8 cellular contexts compared by ENCODE assay signal in the genomic region with DNA sequence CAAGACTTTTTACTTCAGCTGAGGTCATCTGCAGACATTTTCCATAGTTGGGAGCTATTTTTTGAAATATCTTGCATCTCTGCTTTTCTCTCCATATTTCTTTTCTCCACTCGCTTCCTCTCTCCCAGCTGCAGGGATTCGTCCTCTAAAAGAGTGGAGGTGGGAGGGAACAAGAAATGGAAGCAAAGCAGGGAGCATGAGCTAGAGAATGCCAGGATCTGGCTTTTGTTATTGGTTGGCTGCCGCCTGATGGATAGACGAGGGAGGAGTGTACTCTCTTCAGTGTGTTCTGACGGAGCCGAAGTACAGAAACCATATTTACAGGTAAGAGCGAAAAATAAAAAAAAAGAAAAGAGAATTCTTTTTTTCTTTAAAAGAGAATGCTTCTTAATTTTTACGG. TPM values are rescaled to one million over a fixed set of nuclear protein-coding genes. Genes with fewer than 3 reads are reported as not detected.
DNase-seq lines count a peak whose midpoint lies in the region; ATAC-seq and TF ChIP-seq lines count a peak whose summit lies in the region.

CSRNP3 (plus strand) TSS at position 282 of the 400 bp plus-strand sequence. CDS start 125,368 bp downstream, outside the sequence.

- H3K27me3 Mint-ChIP-seq in activated naive CD8-positive, alpha-beta T cell treated with anti-CD3 and anti-CD28 coated beads for 36 hours = peaks cover 4% of the 10 kb centered on the region

- H3K4me1 Mint-ChIP-seq in activated naive CD8-positive, alpha-beta T cell treated with anti-CD3 and anti-CD28 coated beads for 36 hours = no peaks in the 10 kb centered on the region

- no peaks in the 10 kb centered on the region for H3K9me3 Mint-ChIP-seq in activated naive CD8-positive, alpha-beta T cell treated with anti-CD3 and anti-CD28 coated beads for 36 hours

- no peaks in the 10 kb centered on the region for H3K36me3 Mint-ChIP-seq in activated naive CD8-positive, alpha-beta T cell treated with anti-CD3 and anti-CD28 coated beads for 36 hours

- DNase-seq in GM03348 (ENCODE audit: low spot score) (peak; percentile 79), NCI-H524 (lab: John Stamatoyannopoulos, UW) (peak; percentile 90 to 95), dermis microvascular lymphatic vessel endothelial cell (ENCODE audit: low read depth in 2 of 2) (peak; percentile 5 to 35), left colon (peak; percentile 41 to 79), suprapubic skin (ENCODE audit: low spot score in 2 of 2) (no peak)
- DNase-seq in activated naive CD8-positive, alpha-beta T cell treated with anti-CD3 and anti-CD28 coated beads for 36 hours = no peak

- no peak within 1 kb of the TSS for H3K4me3 Mint-ChIP-seq in activated naive CD8-positive, alpha-beta T cell treated with anti-CD3 and anti-CD28 coated beads for 36 hours

- 5% methylated on average over 8 of the region's 8 CpGs for WGBS in suprapubic skin

- TF ChIP-seq POLR2A in suprapubic skin (IDR thresholded peaks at IDR 0.05) = no peak

- H3K27ac Mint-ChIP-seq in activated naive CD8-positive, alpha-beta T cell treated with anti-CD3 and anti-CD28 coated beads for 36 hours = no peak within 1 kb of the TSS

- H3K27ac ChIP-seq in suprapubic skin = no peak within 1 kb of the TSS

- peaks cover 11% of the 10 kb centered on the region for H3K4me1 ChIP-seq in suprapubic skin

- no peak for TF ChIP-seq CTCF in suprapubic skin (IDR thresholded peaks at IDR 0.05)

- ATAC-seq in left colon (peak; percentile 100), GM18858 (IDR thresholded peaks at IDR 0.05; ENCODE audit: unreplicated experiment) (no peak), GM21423 (IDR thresholded peaks at IDR 0.05; ENCODE audit: unreplicated experiment) (no peak)

- peak within 1 kb of the TSS; percentile 51 for H3K4me3 ChIP-seq in suprapubic skin

- intact Hi-C loops in left colon (cut with DNase I, micrococcal nuclease) = no loop called here

- no peaks in the 10 kb centered on the region for H3K9me3 ChIP-seq in suprapubic skin

- H3K36me3 ChIP-seq in suprapubic skin = no peaks in the 10 kb centered on the region

- H3K27me3 ChIP-seq in suprapubic skin = no peaks in the 10 kb centered on the region

- TF ChIP-seq EP300 in suprapubic skin (IDR thresholded peaks at IDR 0.05) = no peak

RNA-seq across cellular contexts. Expression of gene CSRNP3, which starts in this region (rescaled TPM):
- 0.13 and 0.38 TPM in 2 replicates for total RNA-seq in dermis microvascular lymphatic vessel endothelial cell
- 1 to 10 TPM; 2.7 to 2.8 TPM for total RNA-seq in left colon
- 1 to 10 TPM; 1.3 to 7.2 (median 4.3) TPM for total RNA-seq in suprapubic skin
- total RNA-seq in activated naive CD8-positive, alpha-beta T cell treated with anti-CD3 and anti-CD28 coated beads for 36 hours = not detected

Comparison
In these comparisons a context has a peak if more than half of its experiments do, and no peak if none do; other contexts are left out.
1. Peak in DNase-seq in dermis microvascular lymphatic vessel endothelial cell; RNA of the gene not detected or under 1 TPM.
2. DNase-seq: peak in GM03348 (single experiment), NCI-H524 (2 of 2) and left colon (2 of 2); none in suprapubic skin (0 of 2) and activated naive CD8-positive, alpha-beta T cell treated with anti-CD3 and anti-CD28 coated beads for 36 hours (single experiment).